ENCODE assay signal across 21 cellular contexts in the genomic region with DNA sequence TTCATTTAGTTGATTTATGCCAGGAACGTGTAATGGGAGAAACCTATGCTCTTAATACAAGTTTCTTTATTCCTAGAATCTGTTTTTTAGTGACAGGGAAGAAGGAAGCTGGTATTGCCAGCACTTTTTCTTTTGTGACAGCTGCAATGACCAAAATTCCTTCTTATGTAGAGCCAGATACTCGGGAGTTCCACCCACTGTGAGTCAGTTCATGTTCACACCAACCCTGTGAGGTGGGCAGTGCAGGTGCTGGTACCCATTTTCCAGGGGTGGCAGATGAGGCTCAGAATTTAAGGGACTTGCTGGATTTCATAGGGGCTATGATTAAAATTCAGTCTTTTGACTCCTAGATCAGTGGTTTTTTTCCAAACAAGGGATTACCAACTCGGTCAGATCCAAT. TPM values are rescaled to one million over a fixed set of nuclear protein-coding genes. Genes with fewer than 3 reads are reported as not detected.
DNase-seq lines count a peak whose midpoint lies in the region; ATAC-seq and TF ChIP-seq lines count a peak whose summit lies in the region.
"Had no signal": no experiment of that assay in that cellular context is flagged by ENCODE, and none has a peak within 500 bp of the region (broad histone marks: within the 10 kb centered on the region; RNA-seq: fewer than 3 reads in every experiment).

No MANE protein-coding gene starts in this region.

- H3K27ac Mint-ChIP-seq in activated naive CD4-positive, alpha-beta T cell treated with anti-CD3 and anti-CD28 coated beads, Interleukin-2, amount 50 U/mL, for 24 hours: peak overlapping the region; percentile 97
- peak overlapping the region; percentile 95 for H3K27ac Mint-ChIP-seq in activated T-helper 1 cell treated with anti-CD3 and anti-CD28 coated beads, Interleukin-12 subunit alpha, Interleukin-12 subunit beta, Interleukin-2, Interleukin-4 antibody, amounts not matched to agents 30 ng/mL and 10 ng/mL and 1 ng/mL, durations not matched to agents 14 hours and 24 hours and 36 hours
- H3K27ac Mint-ChIP-seq in Calu3 (ENCODE audit: unreplicated experiment): no peak overlapping the region
- H3K27ac Mint-ChIP-seq: memory B cell; stimulated activated memory B cell treated with anti-CD40 and anti-IgM and Interleukin-4, amounts not matched to agents 10 μg/mL and 1 μg/mL and 100 μg/mL, for 72 hours had no signal

- no peak for TF ChIP-seq EP300 in transverse colon (IDR thresholded peaks at IDR 0.05; ENCODE audit: low read depth)

- H3K4me1 Mint-ChIP-seq in activated naive CD4-positive, alpha-beta T cell treated with anti-CD3 and anti-CD28 coated beads, Interleukin-2, amount 50 U/mL, for 24 hours: peaks cover 98% of the 10 kb centered on the region
- peaks cover 95% of the 10 kb centered on the region for H3K4me1 Mint-ChIP-seq in activated T-helper 1 cell treated with anti-CD3 and anti-CD28 coated beads, Interleukin-12 subunit alpha, Interleukin-12 subunit beta, Interleukin-2, Interleukin-4 antibody, amounts not matched to agents 30 ng/mL and 10 ng/mL and 1 ng/mL, durations not matched to agents 14 hours and 24 hours and 36 hours (ENCODE audit: low read depth)
- no peaks in the 10 kb centered on the region for H3K4me1 Mint-ChIP-seq in Calu3 (ENCODE audit: low read depth, unreplicated experiment)

- TF ChIP-seq POLR2A in transverse colon (IDR thresholded peaks at IDR 0.05): no peak

- intact Hi-C loops in activated T-helper 1 cell treated with anti-CD3 and anti-CD28 coated beads, Interleukin-12 subunit alpha, Interleukin-12 subunit beta, Interleukin-2, Interleukin-4 antibody, amounts not matched to agents 30 ng/mL and 10 ng/mL and 1 ng/mL, durations not matched to agents 14 hours and 24 hours and 36 hours (cut with micrococcal nuclease): loop anchor here (2.0 to 10.0 kb wide), 4 partner anchors 13 to 935 kb away; a partner anchor contains a TSS
- intact Hi-C loops in lower lobe of right lung (cut with DNase I) (no loop called here), transverse colon (cut with DNase I; ENCODE audit: low total_unique reads) (no loop called here), Calu3 (cut with micrococcal nuclease; ENCODE audit: unreplicated experiment) (no loop called here)

- H3K9me3 ChIP-seq in lower lobe of right lung (no peaks in the 10 kb centered on the region), transverse colon (no peaks in the 10 kb centered on the region)
- H3K9me3 ChIP-seq: uterus had no signal

- 80 to 94% methylated on average over 2 to 3 of the region's 3 CpGs for WGBS in transverse colon (ENCODE audit: low coverage in 1 of 2), 2 donors

- H3K4me3 ChIP-seq in lower lobe of right lung (no peak overlapping the region), transverse colon (no peak overlapping the region)
- H3K4me3 ChIP-seq: uterus had no signal

- H3K4me1 ChIP-seq in lower lobe of right lung (peaks cover 48% of the 10 kb centered on the region), transverse colon (no peaks in the 10 kb centered on the region)
- H3K4me1 ChIP-seq: foreskin keratinocyte had no signal

- H3K27me3 ChIP-seq in lower lobe of right lung (ENCODE audit: low read depth) (no peaks in the 10 kb centered on the region), transverse colon (no peaks in the 10 kb centered on the region)
- H3K27me3 ChIP-seq: foreskin keratinocyte, uterus had no signal

- CTCF ChIA-PET in Calu3 (lab: Charles Lee): no interaction called here

- H3K4me3 Mint-ChIP-seq in activated naive CD4-positive, alpha-beta T cell treated with anti-CD3 and anti-CD28 coated beads, Interleukin-2, amount 50 U/mL, for 24 hours: peak overlapping the region; percentile 54
- peak overlapping the region; percentile 43 for H3K4me3 Mint-ChIP-seq in activated T-helper 1 cell treated with anti-CD3 and anti-CD28 coated beads, Interleukin-12 subunit alpha, Interleukin-12 subunit beta, Interleukin-2, Interleukin-4 antibody, amounts not matched to agents 30 ng/mL and 10 ng/mL and 1 ng/mL, durations not matched to agents 14 hours and 24 hours and 36 hours
- no peak overlapping the region for H3K4me3 Mint-ChIP-seq in Calu3 (ENCODE audit: low read depth, unreplicated experiment)
- H3K4me3 Mint-ChIP-seq: brain; memory B cell; stimulated activated memory B cell treated with anti-CD40 and anti-IgM and Interleukin-4, amounts not matched to agents 10 μg/mL and 1 μg/mL and 100 μg/mL, for 72 hours had no signal

- BruUV-seq in Calu3 (replicated peaks; lab: Mats Ljungman, UMichigan): no TSS peak

- in situ Hi-C loops in transverse colon (cut with MboI; ENCODE audit: low pct_ligation_motif_present in 1 of 4, low pct_unique_long_range_greater_than_20kb in 1 of 4, low sequenced_read_pairs in 3 of 4): no loop called here

- TF ChIP-seq CTCF in lower lobe of right lung (IDR thresholded peaks at IDR 0.05) (no peak), transverse colon (IDR thresholded peaks at IDR 0.05) (no peak), Calu3 (IDR thresholded peaks at IDR 0.05; ENCODE audit: unreplicated experiment) (no peak)

- no peaks in the 10 kb centered on the region for H3K27me3 Mint-ChIP-seq in activated naive CD4-positive, alpha-beta T cell treated with anti-CD3 and anti-CD28 coated beads, Interleukin-2, amount 50 U/mL, for 24 hours
- no peaks in the 10 kb centered on the region for H3K27me3 Mint-ChIP-seq in activated T-helper 1 cell treated with anti-CD3 and anti-CD28 coated beads, Interleukin-12 subunit alpha, Interleukin-12 subunit beta, Interleukin-2, Interleukin-4 antibody, amounts not matched to agents 30 ng/mL and 10 ng/mL and 1 ng/mL, durations not matched to agents 14 hours and 24 hours and 36 hours (ENCODE audit: insufficient read depth)
- no peaks in the 10 kb centered on the region for H3K27me3 Mint-ChIP-seq in Calu3 (ENCODE audit: unreplicated experiment)
- H3K27me3 Mint-ChIP-seq: memory B cell; stimulated activated memory B cell treated with anti-CD40 and anti-IgM and Interleukin-4, amounts not matched to agents 10 μg/mL and 1 μg/mL and 100 μg/mL, for 72 hours had no signal

- peaks cover 25% of the 10 kb centered on the region for H3K36me3 ChIP-seq in lower lobe of right lung
- H3K36me3 ChIP-seq in transverse colon: peaks cover 0 to 40% (median 14%) of the 10 kb centered on the region in 4 donors
- H3K36me3 ChIP-seq: uterus had no signal

- peak overlapping the region; percentile 39 for H3K27ac ChIP-seq in lower lobe of right lung
- H3K27ac ChIP-seq in transverse colon: peak overlapping the region in 3 of 4 donors; percentile 2 to 29 (median 8)
- H3K27ac ChIP-seq: foreskin keratinocyte, RWPE1 had no signal

- no peaks in the 10 kb centered on the region for H3K9me3 Mint-ChIP-seq in activated naive CD4-positive, alpha-beta T cell treated with anti-CD3 and anti-CD28 coated beads, Interleukin-2, amount 50 U/mL, for 24 hours
- peaks cover 1% of the 10 kb centered on the region for H3K9me3 Mint-ChIP-seq in activated T-helper 1 cell treated with anti-CD3 and anti-CD28 coated beads, Interleukin-12 subunit alpha, Interleukin-12 subunit beta, Interleukin-2, Interleukin-4 antibody, amounts not matched to agents 30 ng/mL and 10 ng/mL and 1 ng/mL, durations not matched to agents 14 hours and 24 hours and 36 hours
- H3K9me3 Mint-ChIP-seq in Calu3 (ENCODE audit: low read depth, unreplicated experiment): no peaks in the 10 kb centered on the region
- H3K9me3 Mint-ChIP-seq: memory B cell; stimulated activated memory B cell treated with anti-CD40 and anti-IgM and Interleukin-4, amounts not matched to agents 10 μg/mL and 1 μg/mL and 100 μg/mL, for 72 hours had no signal

- peaks cover 43% of the 10 kb centered on the region for H3K36me3 Mint-ChIP-seq in activated naive CD4-positive, alpha-beta T cell treated with anti-CD3 and anti-CD28 coated beads, Interleukin-2, amount 50 U/mL, for 24 hours
- peaks cover 59% of the 10 kb centered on the region for H3K36me3 Mint-ChIP-seq in activated T-helper 1 cell treated with anti-CD3 and anti-CD28 coated beads, Interleukin-12 subunit alpha, Interleukin-12 subunit beta, Interleukin-2, Interleukin-4 antibody, amounts not matched to agents 30 ng/mL and 10 ng/mL and 1 ng/mL, durations not matched to agents 14 hours and 24 hours and 36 hours (ENCODE audit: low read depth)
- peaks cover 4% of the 10 kb centered on the region for H3K36me3 Mint-ChIP-seq in Calu3 (ENCODE audit: insufficient read depth, unreplicated experiment)

- DNase-seq in activated naive CD4-positive, alpha-beta T cell treated with Interleukin-2 at 50 U/mL for 16 hours: no peak
- no peak for DNase-seq in activated T-helper 1 cell treated with anti-CD3 and anti-CD28 coated beads, Interleukin-12 subunit alpha, Interleukin-12 subunit beta, Interleukin-2, Interleukin-4 antibody, amounts not matched to agents 30 ng/mL and 10 ng/mL and 1 ng/mL, durations not matched to agents 14 hours and 24 hours and 36 hours (ENCODE audit: low spot score)
- DNase-seq in lower lobe of right lung (no peak), transverse colon (no peak), H4 (ENCODE audit: low spot score) (no peak), Calu3 (no peak), NCI-H2171 (lab: John Stamatoyannopoulos, UW) (no peak)
- DNase-seq: activated effector memory CD4-positive, alpha-beta T cell treated with anti-CD3 and anti-CD28 coated beads, Interleukin-2, amount 50 U/mL, for 16 hours; foreskin keratinocyte; H7; hypothalamus; kidney; NCI-H1048; NCI-H2029 treated with DMSO at 0.1 percent for 48 hours; NCI-H524; uterus had no signal

- no peak for ATAC-seq in lower lobe of right lung
- ATAC-seq: foreskin keratinocyte had no signal

RNA-seq across cellular contexts. Expression of a gene that starts 34.7 kb away (rescaled TPM):
- 29.5 and 31.1 TPM in 2 replicates for total RNA-seq in activated T-helper 1 cell treated with anti-CD3 and anti-CD28 coated beads, Interleukin-12 subunit alpha, Interleukin-12 subunit beta, Interleukin-2, Interleukin-4 antibody, amounts not matched to agents 30 ng/mL and 10 ng/mL and 1 ng/mL, durations not matched to agents 14 hours and 24 hours and 36 hours
- total RNA-seq in lower lobe of right lung: 13.1 TPM
- 10 to 100 TPM; 20.6 to 91.1 (median 40.0) TPM for total RNA-seq in transverse colon
- total RNA-seq in H4 (2014; rRNA removed; shearing (Covaris generic)): 12.1 and 17.1 TPM in 2 replicates
- total RNA-seq in Calu3 (2022): 16.3 and 16.8 TPM in 2 replicates

RNA-seq across cellular contexts. Expression of a gene that starts 35.0 kb away (rescaled TPM):
- total RNA-seq in activated T-helper 1 cell treated with anti-CD3 and anti-CD28 coated beads, Interleukin-12 subunit alpha, Interleukin-12 subunit beta, Interleukin-2, Interleukin-4 antibody, amounts not matched to agents 30 ng/mL and 10 ng/mL and 1 ng/mL, durations not matched to agents 14 hours and 24 hours and 36 hours: 28.1 and 36.6 TPM in 2 replicates
- 29.0 TPM for total RNA-seq in lower lobe of right lung
- total RNA-seq in transverse colon: 10 to 100 TPM in 3 of 4 donors, 1 to 10 TPM in 1; 5.0 to 22.4 (median 12.4) TPM
- total RNA-seq in H4 (2014; rRNA removed; shearing (Covaris generic)): 10.8 and 11.5 TPM in 2 replicates
- total RNA-seq in Calu3 (2022): 14.7 and 16.8 TPM in 2 replicates
